17 cellular contexts compared by ENCODE assay signal in the genomic region with DNA sequence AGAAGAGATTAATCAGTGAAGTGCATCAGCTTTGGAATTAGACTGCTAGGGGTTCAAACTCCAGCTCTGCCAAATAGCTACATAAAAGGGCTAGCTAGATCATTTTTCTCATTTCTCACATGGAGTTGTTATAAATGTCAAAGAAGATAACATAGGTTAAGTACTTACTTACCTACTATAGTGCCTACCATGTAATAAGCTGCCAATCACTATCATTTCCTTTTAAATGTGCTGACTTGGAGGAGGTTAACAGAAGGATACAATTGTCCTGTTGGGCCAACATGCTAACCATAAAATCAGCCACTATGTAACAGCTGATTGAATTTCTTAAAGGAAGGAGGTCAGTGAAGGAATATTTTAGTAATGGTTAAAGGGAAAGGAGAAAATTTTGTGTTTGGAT. TPM values are rescaled to one million over a fixed set of nuclear protein-coding genes. Genes with fewer than 3 reads are reported as not detected.
A peak's percentile ranks its signal among the peaks of the same experiment; 100 is the strongest.
DNase-seq lines count a peak whose midpoint lies in the region; ATAC-seq, FAIRE-seq and TF ChIP-seq lines count a peak whose summit lies in the region.
"Had no signal": no experiment of that assay in that cellular context is flagged by ENCODE, and none has a peak within 500 bp of the region (broad histone marks: within the 10 kb centered on the region; RNA-seq: fewer than 3 reads in every experiment).

No MANE protein-coding gene starts in this region.

- TF ChIP-seq RAD21 in HepG2 (CRISPR knock-in tag; IDR thresholded peaks at IDR 0.05): no peak
- no peak for TF ChIP-seq RAD21 in neural cell (conservative IDR thresholded peaks at IDR 0.05)

- H3K9ac ChIP-seq in HepG2 (ENCODE audit: insufficient read depth, low read depth, low read length) (no peak overlapping the region), neural cell (ENCODE audit: low read length) (no peak overlapping the region)
- H3K9ac ChIP-seq: GM23248 had no signal

- H3K4me1 ChIP-seq in HepG2 (ENCODE audit: insufficient read depth, low read length) (no peaks in the 10 kb centered on the region), right lobe of liver (peaks cover 0 to 10% (median 3%) of the 10 kb centered on the region in 4 donors)
- H3K4me1 ChIP-seq: Caco-2 had no signal

- H3K36me3 Mint-ChIP-seq in T-helper 17 cell (ENCODE audit: low read depth): peaks cover 5% of the 10 kb centered on the region

- TF ChIP-seq POLR2A in HepG2 (IDR thresholded peaks at IDR 0.05; ENCODE audit: insufficient read depth in 1 of 2, low read depth in 2 of 2, low read length in 2 of 2): no peak
- no peak for TF ChIP-seq POLR2A in right lobe of liver (IDR thresholded peaks at IDR 0.05)

- no peaks in the 10 kb centered on the region for H3K27me3 Mint-ChIP-seq in T-helper 17 cell
- H3K27me3 Mint-ChIP-seq: CD4-positive, alpha-beta T cell had no signal

- H3K4me2 ChIP-seq in HepG2 (ENCODE audit: low read depth, low read length) (no peak overlapping the region), neural cell (ENCODE audit: low read length) (no peak overlapping the region)

- H4K20me1 ChIP-seq in HepG2 (ENCODE audit: insufficient read depth, low read length) (peaks cover 65% of the 10 kb centered on the region), neural cell (ENCODE audit: insufficient read depth) (no peaks in the 10 kb centered on the region)

- H3K36me3 ChIP-seq in HepG2 (replicated peaks in 1 of 2; ENCODE audit: control insufficient read depth in 1 of 2, insufficient read depth in 2 of 2, low read length in 2 of 2): peaks cover 16 to 55% of the 10 kb centered on the region in 2 experiments
- peaks cover 0 to 8% (median 0%) of the 10 kb centered on the region in 4 donors for H3K36me3 ChIP-seq in right lobe of liver
- no peaks in the 10 kb centered on the region for H3K36me3 ChIP-seq in neural cell (ENCODE audit: insufficient read depth, low read length)
- H3K36me3 ChIP-seq: HAP-1 had no signal

- no peak overlapping the region for H3K4me3 Mint-ChIP-seq in T-helper 17 cell
- H3K4me3 Mint-ChIP-seq: CD4-positive, alpha-beta T cell had no signal

- CTCF ChIA-PET in HepG2 (lab: Yijun Ruan, JAX; ENCODE audit: low intra/inter-chr PET ratio, low total read pairs): no interaction called here

- H3K4me3 ChIP-seq in HepG2 (replicated peaks in 1 of 3; ENCODE audit: insufficient read depth in 1 of 3, low read depth in 2 of 3, low read length in 3 of 3): no peak overlapping the region
- H3K4me3 ChIP-seq in right lobe of liver: no peak overlapping the region
- H3K4me3 ChIP-seq in neural cell (ENCODE audit: low read length): no peak overlapping the region
- H3K4me3 ChIP-seq: GM12878, GM23248, HAP-1 had no signal

- ATAC-seq in HepG2 (no peak), right lobe of liver (no peak), T-helper 17 cell (no peak)
- ATAC-seq: GM12878 had no signal

- TF ChIP-seq CTCF in HepG2 (CRISPR knock-in tag; IDR thresholded peaks at IDR 0.05) (no peak), right lobe of liver (IDR thresholded peaks at IDR 0.05) (no peak), neural cell (IDR thresholded peaks at IDR 0.05; ENCODE audit: poor library complexity, severe bottlenecking) (no peak), GM20000 (IDR thresholded peaks at IDR 0.05; ENCODE audit: extremely low read depth, missing control alignments) (no peak)

- H3K79me2 ChIP-seq in HepG2 (ENCODE audit: insufficient read depth, low read length) (peaks cover 67% of the 10 kb centered on the region), neural cell (replicated peaks; ENCODE audit: insufficient read depth, low read length) (peaks cover 7% of the 10 kb centered on the region)

- H3K9me3 ChIP-seq in HepG2 (ENCODE audit: low read length) (no peaks in the 10 kb centered on the region), right lobe of liver (no peaks in the 10 kb centered on the region), T-helper 17 cell (ENCODE audit: control insufficient read depth, low read length, poor library complexity, severe bottlenecking) (no peaks in the 10 kb centered on the region), neural cell (ENCODE audit: low read length) (no peaks in the 10 kb centered on the region)
- H3K9me3 ChIP-seq: Caco-2, HAP-1 had no signal

- TF ChIP-seq EP300 in HepG2 (IDR thresholded peaks at IDR 0.05; ENCODE audit: low read depth in 2 of 2, low read length in 2 of 2) (no peak), HepG2 (CRISPR knock-in tag; IDR thresholded peaks at IDR 0.05; ENCODE audit: borderline replicate concordance) (no peak), neural cell (conservative IDR thresholded peaks at IDR 0.05; ENCODE audit: poor library complexity, severe bottlenecking) (peak; percentile 89)

- BruUV-seq in HepG2 (replicated peaks; lab: Mats Ljungman, UMichigan): no TSS peak

- POLR2A ChIA-PET in HepG2 (lab: Yijun Ruan, JAX): no interaction called here

- in situ Hi-C loops in HepG2 (cut with HindIII; ENCODE audit: extremely low pct_ligation_motif_present, low pct_unique_long_range_greater_than_20kb): no loop called here

- DNase-seq in HepG2 (ENCODE audit: low spot score) (no peak), right lobe of liver (no peak), T-helper 17 cell (no peak), foreskin melanocyte (no peak), GM20000 (ENCODE audit: low spot score) (no peak), iPS-NIHi11 (ENCODE audit: low spot score) (no peak)
- DNase-seq: ACHN; Caco-2; CD4-positive, alpha-beta T cell; DND-41; EL; GM23248 had no signal

- H3F3A ChIP-seq in neural cell (ENCODE audit: insufficient read depth, low read length, poor library complexity, severe bottlenecking): no peaks in the 10 kb centered on the region

- H3K4me1 Mint-ChIP-seq in T-helper 17 cell: peaks cover 15% of the 10 kb centered on the region

- H3K27me3 ChIP-seq in HepG2 (ENCODE audit: control insufficient read depth in 1 of 2, insufficient read depth in 2 of 2, low read length in 2 of 2) (no peaks in the 10 kb centered on the region), right lobe of liver (no peaks in the 10 kb centered on the region), neural cell (ENCODE audit: insufficient read depth, low read depth, low read length) (no peaks in the 10 kb centered on the region)

- H2AFZ ChIP-seq in HepG2 (ENCODE audit: low read length) (no peak overlapping the region), neural cell (ENCODE audit: low read depth, low read length) (no peak overlapping the region)
- H2AFZ ChIP-seq: GM23248 had no signal

- H3K27ac ChIP-seq in HepG2 (ENCODE audit: extremely low read length, insufficient read depth, low read length): no peak overlapping the region
- H3K27ac ChIP-seq in right lobe of liver: no peak overlapping the region
- H3K27ac ChIP-seq in neural cell (ENCODE audit: low read length): peak overlapping the region; percentile 15
- H3K27ac ChIP-seq: C4-2B, GM23248 had no signal

- FAIRE-seq in HepG2 (lab: Jason Lieb, UNC): no peak
- FAIRE-seq: GM12878, GM19239 had no signal

- intact Hi-C loops in HepG2 (cut with micrococcal nuclease; ENCODE audit: unreplicated experiment): no loop called here
- intact Hi-C loops in right lobe of liver (cut with DNase I): no loop called here

- H3K9me2 ChIP-seq in neural cell (ENCODE audit: insufficient read depth, low read length): no peaks in the 10 kb centered on the region

- peak overlapping the region; percentile 29 for H3K27ac Mint-ChIP-seq in T-helper 17 cell
- H3K27ac Mint-ChIP-seq: CD4-positive, alpha-beta T cell had no signal

TF ChIP-seq in HepG2, 621 proteins besides CTCF, POLR2A, EP300 and RAD21:
- TF ChIP-seq RBM22 (optimal IDR thresholded peaks at IDR 0.05; ENCODE audit: low read length): peak; percentile 7
- no peak for TF ChIP-seq RFX1 (IDR thresholded peaks at IDR 0.05)
TF ChIP-seq in HepG2: peak in this region for 1.

TF ChIP-seq in neural cell, 6 proteins besides CTCF, POLR2A, EP300 and RAD21 (continues in another document):
- TF ChIP-seq SMC3 (conservative IDR thresholded peaks at IDR 0.05; ENCODE audit: poor library complexity) (no peak), POLR2AphosphoS5 (IDR thresholded peaks at IDR 0.05) (peak; percentile 87)

RNA-seq across cellular contexts. Expression of a gene that starts 40.7 kb away (rescaled TPM):
- total RNA-seq in HepG2 (2016; rRNA removed; fragmentation: Illumina TruSeq; extraction: Trizol): 10.8 and 15.0 TPM in 2 replicates
- 1.8 and 2.0 TPM in 2 replicates for total RNA-seq in HepG2 (2016; cell fraction: cytosol; rRNA removed; fragmentation: Illumina TruSeq; extraction: Trizol; ENCODE audit: low read depth)
- total RNA-seq in HepG2 (2016; cell fraction: insoluble cytoplasmic fraction; rRNA removed; fragmentation: Illumina TruSeq; extraction: Trizol): 10.8 and 15.2 TPM in 2 replicates
- total RNA-seq in HepG2 (2016; cell fraction: membrane; rRNA removed; fragmentation: Illumina TruSeq; extraction: Trizol): 3.6 and 4.1 TPM in 2 replicates
- total RNA-seq in HepG2 (2016; cell fraction: nucleus; rRNA removed; fragmentation: Illumina TruSeq; extraction: Trizol): 20.9 and 24.0 TPM in 2 replicates
- polyA plus RNA-seq in HepG2 (2011; rRNA removed): 15.7 and 16.8 TPM in 2 replicates
- polyA plus RNA-seq in HepG2 (2011; cell fraction: cytosol; rRNA removed): 8.4 and 9.9 TPM in 2 replicates
- 61.8 and 62.8 TPM in 2 replicates for polyA plus RNA-seq in HepG2 (2011; cell fraction: nucleus; rRNA removed)
- polyA plus RNA-seq in HepG2 (2012): 16.1 and 18.5 TPM in 2 replicates
- 0.14 and 0.46 TPM in 2 replicates for polyA plus RNA-seq in HepG2 (2016; cell fraction: cytosol; fragmentation: Illumina TruSeq; extraction: Trizol; ENCODE audit: low read depth)
- 7.0 and 7.1 TPM in 2 replicates for polyA plus RNA-seq in HepG2 (2016; cell fraction: insoluble cytoplasmic fraction; fragmentation: Illumina TruSeq; extraction: Trizol; ENCODE audit: low read depth)
- polyA plus RNA-seq in HepG2 (2016; cell fraction: membrane; fragmentation: Illumina TruSeq; extraction: Trizol; ENCODE audit: low read depth): 1.5 and 1.6 TPM in 2 replicates
- 19.4 and 21.7 TPM in 2 replicates for polyA plus RNA-seq in HepG2 (2016; cell fraction: nucleus; fragmentation: Illumina TruSeq; extraction: Trizol; ENCODE audit: insufficient read depth, low read depth)
- 4.4 and 44.0 TPM in 2 replicates for polyA minus RNA-seq in HepG2 (2011; rRNA and poly(A)+ RNA removed; ENCODE audit: low replicate concordance)
- 30.4 and 36.9 TPM in 2 replicates for polyA minus RNA-seq in HepG2 (2011; cell fraction: cytosol; rRNA and poly(A)+ RNA removed)
- 140 TPM in 2 replicates for polyA minus RNA-seq in HepG2 (2011; cell fraction: nucleus; rRNA and poly(A)+ RNA removed)
- 10 to 100 TPM in 1 of 6 experiments, 1 to 10 TPM in 5; 3.7 to 10.7 (median 6.8) TPM for total RNA-seq in right lobe of liver
- 10 to 100 TPM; 35.1 to 47.2 TPM for total RNA-seq in T-helper 17 cell
- polyA plus RNA-seq in neural cell: 6.4 and 8.2 TPM in 2 replicates
- 22.9 and 24.0 TPM in 2 replicates for polyA minus RNA-seq in neural cell
